9 cellular contexts compared by ENCODE assay signal in the genomic region with DNA sequence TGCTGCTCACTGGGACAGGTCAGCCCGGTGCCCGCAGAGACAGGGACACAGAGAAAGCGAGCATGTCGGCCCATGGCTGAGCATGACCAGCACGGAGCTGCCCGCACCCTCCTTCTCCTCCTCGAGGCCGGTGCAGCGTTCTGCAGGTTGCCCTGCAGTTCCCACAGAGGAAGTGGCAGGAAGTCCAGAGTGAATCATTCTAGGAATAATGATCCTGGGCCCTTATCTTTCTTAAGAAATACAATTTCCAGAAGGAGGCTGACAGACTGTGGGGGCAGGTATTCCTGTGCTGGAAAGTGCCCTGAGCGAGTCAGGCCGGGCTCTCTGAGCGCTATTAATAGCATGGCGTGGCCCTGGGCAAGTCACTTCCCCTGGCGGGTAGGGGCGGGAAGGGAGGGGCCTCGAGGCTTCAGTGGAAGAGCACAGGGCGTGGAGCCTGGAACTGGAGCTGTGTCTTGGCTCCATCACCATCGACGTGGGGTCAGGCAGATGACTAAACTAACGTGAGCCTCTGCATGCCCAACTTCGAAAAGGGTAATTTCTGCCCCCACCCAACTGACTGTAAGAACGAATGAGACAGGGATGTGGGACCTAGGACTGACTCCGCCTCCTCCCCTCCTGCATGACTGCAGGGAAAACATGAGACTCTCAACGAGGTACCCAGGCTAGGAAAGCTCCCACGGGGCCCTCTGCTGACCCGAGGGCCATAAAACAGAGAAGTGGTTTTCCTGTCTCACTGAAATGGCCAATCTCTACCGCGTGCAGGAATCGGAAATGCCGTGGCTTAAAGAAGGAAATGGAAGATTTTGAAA. TPM values are rescaled to one million over a fixed set of nuclear protein-coding genes. Genes with fewer than 3 reads are reported as not detected.
DNase-seq lines count a peak whose midpoint lies in the region; ATAC-seq and TF ChIP-seq lines count a peak whose summit lies in the region.
"Had no signal": no experiment of that assay in that cellular context is flagged by ENCODE, and none has a peak within 500 bp of the region (broad histone marks: within the 10 kb centered on the region; RNA-seq: fewer than 3 reads in every experiment).

No MANE protein-coding gene starts in this region.

- H3K36me3 ChIP-seq in hepatocyte (replicated peaks; ENCODE audit: insufficient read depth, low read depth) = no peaks in the 10 kb centered on the region

- H3K27ac ChIP-seq in hepatocyte = no peak overlapping the region

- H3K4me1 ChIP-seq in hepatocyte (ENCODE audit: insufficient read depth) = peaks cover 3% of the 10 kb centered on the region

- no peaks in the 10 kb centered on the region for H3K79me2 ChIP-seq in hepatocyte

- no peaks in the 10 kb centered on the region for H3K27me3 Mint-ChIP-seq in activated naive CD4-positive, alpha-beta T cell treated with anti-CD3 and anti-CD28 coated beads for 36 hours (ENCODE audit: low read depth)

- no peaks in the 10 kb centered on the region for H3K9me3 ChIP-seq in hepatocyte (ENCODE audit: low read depth)

- intact Hi-C loops in activated naive CD4-positive, alpha-beta T cell treated with anti-CD3 and anti-CD28 coated beads for 36 hours (cut with micrococcal nuclease) = loop anchor here (1.0 to 2.0 kb wide), 4 partner anchors 8 to 234 kb away; a partner anchor contains a TSS
- intact Hi-C loops in Right ventricle myocardium superior (cut with DNase I) = no loop called here
- intact Hi-C loops in sciatic nerve (cut with DNase I) = no loop called here

- H3K4me3 ChIP-seq in hepatocyte = no peak overlapping the region

- CTCF ChIA-PET in activated naive CD4-positive, alpha-beta T cell treated with anti-CD3 and anti-CD28 coated beads for 36 hours (lab: Charles Lee) = no interaction called here

- WGBS in hepatocyte (ENCODE audit: low lambda C conversion rate, missing lambda C conversion rate) = 71% methylated on average over 30 of the region's 30 CpGs

- H3K9me2 ChIP-seq in hepatocyte (replicated peaks; ENCODE audit: insufficient read depth) = no peaks in the 10 kb centered on the region

- H3K27ac Mint-ChIP-seq in activated naive CD4-positive, alpha-beta T cell treated with anti-CD3 and anti-CD28 coated beads for 36 hours = peak overlapping the region; percentile 89

- H3K27me3 ChIP-seq in hepatocyte = no peaks in the 10 kb centered on the region

- TF ChIP-seq CTCF in GM12873 (IDR thresholded peaks at IDR 0.05; ENCODE audit: insufficient read depth, low read depth, low read length, missing control alignments) = peak; percentile 6
- no peak for TF ChIP-seq CTCF in hepatocyte (IDR thresholded peaks at IDR 0.05; ENCODE audit: poor library complexity)

- H3K4me2 ChIP-seq in hepatocyte = no peak overlapping the region

- H3K4me3 Mint-ChIP-seq in activated naive CD4-positive, alpha-beta T cell treated with anti-CD3 and anti-CD28 coated beads for 36 hours = peak overlapping the region; percentile 60

- no peaks in the 10 kb centered on the region for H3K9me3 Mint-ChIP-seq in activated naive CD4-positive, alpha-beta T cell treated with anti-CD3 and anti-CD28 coated beads for 36 hours

- H4K20me1 ChIP-seq in hepatocyte (ENCODE audit: insufficient read depth, poor library complexity, severe bottlenecking) = no peaks in the 10 kb centered on the region

- no peak overlapping the region for H2AFZ ChIP-seq in hepatocyte

- DNase-seq in OCI-M1 (lab: John Stamatoyannopoulos, UW) = peak; percentile 91
- peak; percentile 84 for DNase-seq in activated naive CD4-positive, alpha-beta T cell treated with anti-CD3 and anti-CD28 coated beads for 36 hours
- peak; percentile 86 for DNase-seq in Right ventricle myocardium superior
- DNase-seq in sciatic nerve (ENCODE audit: low spot score) = no peak
- DNase-seq in NCI-H345 (lab: John Stamatoyannopoulos, UW) = no peak
- no peak for DNase-seq in hepatocyte (ENCODE audit: low spot score)
- DNase-seq in NCI-H2107 treated with DMSO at 0.1 percent for 48 hours (lab: John Stamatoyannopoulos, UW; ENCODE audit: unreplicated experiment) = no peak

- peaks cover 7% of the 10 kb centered on the region for H3K36me3 Mint-ChIP-seq in activated naive CD4-positive, alpha-beta T cell treated with anti-CD3 and anti-CD28 coated beads for 36 hours (ENCODE audit: low read depth)

- ATAC-seq in Right ventricle myocardium superior (ENCODE audit: poor library complexity) (peak; percentile 32), sciatic nerve (peak; percentile 56)

- H3K4me1 Mint-ChIP-seq in activated naive CD4-positive, alpha-beta T cell treated with anti-CD3 and anti-CD28 coated beads for 36 hours (ENCODE audit: low read depth) = peaks cover 79% of the 10 kb centered on the region

RNA-seq across cellular contexts. Expression of a gene that starts 9.8 kb away (rescaled TPM):
- 1 to 10 TPM; 7.7 to 8.2 TPM for total RNA-seq in activated naive CD4-positive, alpha-beta T cell treated with anti-CD3 and anti-CD28 coated beads for 36 hours
- total RNA-seq in Right ventricle myocardium superior (28.9 TPM), sciatic nerve (20.4 TPM), hepatocyte (4.7 and 5.4 TPM in 2 replicates)
- 2.7 and 4.3 TPM in 2 replicates for polyA plus RNA-seq in hepatocyte

RNA-seq across cellular contexts. Expression of a gene that starts 50.1 kb away (rescaled TPM):
- total RNA-seq in activated naive CD4-positive, alpha-beta T cell treated with anti-CD3 and anti-CD28 coated beads for 36 hours = 10 to 100 TPM; 68.1 to 76.1 TPM
- total RNA-seq in Right ventricle myocardium superior (18.8 TPM), sciatic nerve (27.9 TPM), hepatocyte (12.0 and 22.8 TPM in 2 replicates)
- polyA plus RNA-seq in hepatocyte = 50.9 and 60.3 TPM in 2 replicates

RNA-seq across cellular contexts. Expression of a gene that starts 54.5 kb away (rescaled TPM):
- total RNA-seq in activated naive CD4-positive, alpha-beta T cell treated with anti-CD3 and anti-CD28 coated beads for 36 hours = not detected
- total RNA-seq in Right ventricle myocardium superior (0.16 TPM), sciatic nerve (not detected), hepatocyte (not detected in 2 replicates)
- not detected in 2 replicates for polyA plus RNA-seq in hepatocyte
- total RNA-seq: T-helper 2 cell treated with Interferon-gamma antibody and Interleukin-4, amounts not matched to agents 100 ng/mL and 5 ng/mL, for 36 hours had no signal

Comparison
In these comparisons a context has a peak if more than half of its experiments do, and no peak if none do; other contexts are left out.
1. DNase-seq: peak in OCI-M1 (single experiment), activated naive CD4-positive, alpha-beta T cell treated with anti-CD3 and anti-CD28 coated beads for 36 hours (single experiment) and Right ventricle myocardium superior (single experiment); none in sciatic nerve (single experiment), NCI-H345 (single experiment), hepatocyte (single experiment) and NCI-H2107 treated with DMSO at 0.1 percent for 48 hours (single experiment).